In the genomic region with DNA sequence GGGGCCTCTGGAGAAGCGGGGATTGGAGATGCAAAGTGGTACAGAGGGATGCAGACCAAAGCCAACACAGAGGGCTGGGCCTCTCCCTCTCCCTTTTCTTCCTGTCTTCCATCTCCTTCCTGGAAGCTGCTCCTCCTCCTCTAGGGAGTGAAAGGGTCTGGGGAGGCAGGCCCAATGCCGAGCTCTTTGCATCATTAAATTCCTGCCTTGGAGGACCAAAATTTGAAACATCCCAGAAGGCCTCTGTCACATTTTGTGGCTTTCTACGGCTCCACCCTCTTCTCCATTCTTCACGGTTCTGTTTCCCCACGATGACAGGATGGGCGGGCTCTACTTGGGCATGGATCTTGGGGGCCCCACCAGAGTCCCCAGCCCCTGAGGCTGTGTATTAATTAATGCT, we compare ENCODE assay signal across 22 cellular contexts.
"Had no signal": no experiment of that assay in that cellular context is flagged by ENCODE, and none has a peak within 500 bp of the region (broad histone marks: within the 10 kb centered on the region; RNA-seq: fewer than 3 reads in every experiment).

No MANE protein-coding gene starts in this region.

- H3K9ac ChIP-seq: parathyroid adenoma had no signal

- H3K4me1 Mint-ChIP-seq: activated naive CD4-positive, alpha-beta T cell treated with anti-CD3 and anti-CD28 coated beads, Interleukin-2, amount 50 U/mL, for 24 hours had no signal

- H3K9me3 ChIP-seq: ascending aorta, gastrocnemius medialis, right lobe of liver, transverse colon had no signal

- H3K27ac Mint-ChIP-seq: activated CD8-positive, alpha-beta T cell treated with anti-CD3 and anti-CD28 coated beads for 36 hours; activated naive CD4-positive, alpha-beta T cell treated with anti-CD3 and anti-CD28 coated beads, Interleukin-2, amount 50 U/mL, for 24 hours; effector memory CD8-positive, alpha-beta T cell; natural killer cell treated with Interleukin-12 subunit alpha and Interleukin-12 subunit beta and Interleukin-15 and Interleukin-18, amount 100 ng/mL, for 72 hours; stimulated activated naive B cell treated with anti-CD40 and anti-IgM and Interleukin-4, amounts not matched to agents 10 μg/mL and 1 μg/mL and 100 μg/mL, for 72 hours had no signal

- H3K27ac ChIP-seq: ascending aorta, brain microvascular endothelial cell, gastrocnemius medialis, parathyroid adenoma, right lobe of liver, transverse colon had no signal

- H3K27me3 ChIP-seq: ascending aorta, dorsolateral prefrontal cortex, gastrocnemius medialis, right lobe of liver, transverse colon had no signal

- H3K4me3 Mint-ChIP-seq: activated CD8-positive, alpha-beta T cell treated with anti-CD3 and anti-CD28 coated beads for 36 hours; activated naive CD4-positive, alpha-beta T cell treated with anti-CD3 and anti-CD28 coated beads, Interleukin-2, amount 50 U/mL, for 24 hours; effector memory CD8-positive, alpha-beta T cell; natural killer cell treated with Interleukin-12 subunit alpha and Interleukin-12 subunit beta and Interleukin-15 and Interleukin-18, amount 100 ng/mL, for 72 hours; stimulated activated naive B cell treated with anti-CD40 and anti-IgM and Interleukin-4, amounts not matched to agents 10 μg/mL and 1 μg/mL and 100 μg/mL, for 72 hours had no signal

- H3K4me1 ChIP-seq: ascending aorta, right lobe of liver had no signal

- H3K4me3 ChIP-seq: ascending aorta, dorsolateral prefrontal cortex, gastrocnemius medialis, right lobe of liver, transverse colon had no signal

- H3K36me3 Mint-ChIP-seq: activated naive CD4-positive, alpha-beta T cell treated with anti-CD3 and anti-CD28 coated beads, Interleukin-2, amount 50 U/mL, for 24 hours; natural killer cell treated with Interleukin-12 subunit alpha and Interleukin-12 subunit beta and Interleukin-15 and Interleukin-18, amount 100 ng/mL, for 72 hours; stimulated activated naive B cell treated with anti-CD40 and anti-IgM and Interleukin-4, amounts not matched to agents 10 μg/mL and 1 μg/mL and 100 μg/mL, for 72 hours had no signal

- H3K27me3 Mint-ChIP-seq: activated CD8-positive, alpha-beta T cell treated with anti-CD3 and anti-CD28 coated beads for 36 hours; activated naive CD4-positive, alpha-beta T cell treated with anti-CD3 and anti-CD28 coated beads, Interleukin-2, amount 50 U/mL, for 24 hours; natural killer cell treated with Interleukin-12 subunit alpha and Interleukin-12 subunit beta and Interleukin-15 and Interleukin-18, amount 100 ng/mL, for 72 hours had no signal

- H3K9me3 Mint-ChIP-seq: activated CD8-positive, alpha-beta T cell treated with anti-CD3 and anti-CD28 coated beads for 36 hours; activated naive CD4-positive, alpha-beta T cell treated with anti-CD3 and anti-CD28 coated beads, Interleukin-2, amount 50 U/mL, for 24 hours; effector memory CD8-positive, alpha-beta T cell; natural killer cell treated with Interleukin-12 subunit alpha and Interleukin-12 subunit beta and Interleukin-15 and Interleukin-18, amount 100 ng/mL, for 72 hours; stimulated activated naive B cell treated with anti-CD40 and anti-IgM and Interleukin-4, amounts not matched to agents 10 μg/mL and 1 μg/mL and 100 μg/mL, for 72 hours had no signal

- ATAC-seq: activated CD8-positive, alpha-beta T cell treated with anti-CD3 and anti-CD28 coated beads for 36 hours; effector memory CD8-positive, alpha-beta T cell; esophagus mucosa; gastrocnemius medialis; left ventricle myocardium superior; natural killer cell treated with Interleukin-12 subunit alpha and Interleukin-12 subunit beta and Interleukin-15 and Interleukin-18, amount 100 ng/mL, for 72 hours; stimulated activated naive B cell treated with anti-CD40 and anti-IgM and Interleukin-4, amounts not matched to agents 10 μg/mL and 1 μg/mL and 100 μg/mL, for 72 hours had no signal

- DNase-seq: activated CD4-positive, alpha-beta T cell treated with anti-CD3 and anti-CD28 coated beads for 48 hours; activated CD8-positive, alpha-beta T cell treated with anti-CD3 and anti-CD28 coated beads for 36 hours; activated gamma-delta T cell treated with Interleukin-2 at 50 U/mL for 16 hours; brain microvascular endothelial cell; central memory CD4-positive, alpha-beta T cell; dorsolateral prefrontal cortex; effector memory CD8-positive, alpha-beta T cell; gastrocnemius medialis; hypothalamus; left ventricle myocardium superior; mammary epithelial cell; midbrain; right lobe of liver; small intestine; stimulated activated CD4-positive, alpha-beta T cell treated with anti-CD3 and anti-CD28 coated beads, Interleukin-15, amount 100 ng/mL, for 24 hours; stimulated activated naive B cell treated with anti-CD40 and anti-IgM and Interleukin-4, amounts not matched to agents 10 μg/mL and 1 μg/mL and 100 μg/mL, for 72 hours; transverse colon had no signal

- H3K36me3 ChIP-seq: ascending aorta, brain microvascular endothelial cell, right lobe of liver, transverse colon had no signal

- H2AFZ ChIP-seq: parathyroid adenoma had no signal
